Comparison of ENCODE assay signal across 10 cellular contexts in the genomic region with DNA sequence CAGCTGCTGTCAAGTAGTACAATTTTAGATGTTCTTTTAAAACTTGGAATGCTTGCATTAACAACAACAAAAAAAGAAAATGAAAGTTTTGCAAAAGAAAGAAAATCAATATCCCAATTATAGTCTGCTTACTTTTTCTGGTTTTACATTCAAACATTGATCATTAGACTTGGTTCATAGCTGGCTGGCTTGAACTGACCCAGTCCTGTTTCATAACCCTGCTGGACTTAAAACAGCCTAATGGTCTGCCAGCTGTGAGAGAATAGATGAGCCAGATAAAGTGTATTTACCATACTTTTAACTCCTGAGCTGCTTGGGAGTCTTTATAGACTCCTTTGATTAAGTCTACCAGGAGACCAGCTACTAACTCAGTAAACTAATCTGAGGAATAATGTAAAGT. TPM values are rescaled to one million over a fixed set of nuclear protein-coding genes. Genes with fewer than 3 reads are reported as not detected.
DNase-seq lines count a peak whose midpoint lies in the region; ATAC-seq, FAIRE-seq and TF ChIP-seq lines count a peak whose summit lies in the region.
"Had no signal": no experiment of that assay in that cellular context is flagged by ENCODE, and none has a peak within 500 bp of the region (broad histone marks: within the 10 kb centered on the region; RNA-seq: fewer than 3 reads in every experiment).

No MANE protein-coding gene starts in this region.

- DNase-seq in EL (peak; percentile 28), NCI-H82 (lab: John Stamatoyannopoulos, UW) (peak; percentile 48), pancreas (no peak), GM19238 (ENCODE audit: insufficient read length, low spot score) (no peak), coronary artery (ENCODE audit: low spot score) (no peak), NCI-H774 (lab: John Stamatoyannopoulos, UW) (no peak)
- no peak for DNase-seq in effector memory CD8-positive, alpha-beta T cell
- DNase-seq: central memory CD4-positive, alpha-beta T cell had no signal

- no peak for ATAC-seq in effector memory CD8-positive, alpha-beta T cell (replicated peaks)
- ATAC-seq in pancreas (peak; percentile 63 to 91 (median 84)), HG03520 (IDR thresholded peaks at IDR 0.05; ENCODE audit: unreplicated experiment) (no peak)
- ATAC-seq: activated CD4-positive, CD25-positive, alpha-beta regulatory T cell treated with anti-CD3 and anti-CD28 coated beads, Interleukin-2, amount 50 U/mL, for 24 hours had no signal

- peak overlapping the region; percentile 26 to 71 for H3K4me3 Mint-ChIP-seq in effector memory CD8-positive, alpha-beta T cell

- TF ChIP-seq CTCF in pancreas (IDR thresholded peaks at IDR 0.05): no peak
- TF ChIP-seq CTCF in coronary artery (IDR thresholded peaks at IDR 0.05): no peak

- H3K27me3 ChIP-seq in pancreas: no peaks in the 10 kb centered on the region

- no peak for FAIRE-seq in pancreas (lab: Jason Lieb, UNC)

- peaks cover 46 to 66% of the 10 kb centered on the region in 2 donors for H3K4me1 Mint-ChIP-seq in effector memory CD8-positive, alpha-beta T cell (ENCODE audit: low read depth in 2 of 2)

- H3K4me3 ChIP-seq in pancreas (no peak overlapping the region), coronary artery (no peak overlapping the region)

- H3K27ac ChIP-seq in pancreas (peak overlapping the region in 2 of 4 donors; percentile 8 to 51), coronary artery (no peak overlapping the region)

- H3K27me3 Mint-ChIP-seq in effector memory CD8-positive, alpha-beta T cell: no peaks in the 10 kb centered on the region

- peaks cover 20 to 43% (median 25%) of the 10 kb centered on the region in 3 donors for H3K4me1 ChIP-seq in pancreas

- peak overlapping the region; percentile 42 to 61 for H3K27ac Mint-ChIP-seq in effector memory CD8-positive, alpha-beta T cell

- H3K36me3 ChIP-seq in pancreas: no peaks in the 10 kb centered on the region

- H3K9me3 Mint-ChIP-seq in effector memory CD8-positive, alpha-beta T cell: no peaks in the 10 kb centered on the region

- intact Hi-C loops in pancreas (cut with DNase I): no loop called here

- H3K36me3 Mint-ChIP-seq in effector memory CD8-positive, alpha-beta T cell (ENCODE audit: insufficient read depth): peaks cover 5% of the 10 kb centered on the region

- no peaks in the 10 kb centered on the region for H3K9me3 ChIP-seq in pancreas

RNA-seq across cellular contexts. Expression of a gene that starts 59.2 kb away (rescaled TPM):
- 10 to 100 TPM; 10.6 to 27.5 (median 17.6) TPM for total RNA-seq in pancreas
- polyA plus RNA-seq in pancreas: 10 to 100 TPM; 14.4 to 29.0 TPM

Comparison
In these comparisons a context has a peak if more than half of its experiments do, and no peak if none do; other contexts are left out.
1. DNase-seq: peak in EL (single experiment) and NCI-H82 (single experiment); none in effector memory CD8-positive, alpha-beta T cell (0 of 3), pancreas (0 of 6), GM19238 (single experiment), coronary artery (single experiment) and NCI-H774 (single experiment).
2. ATAC-seq: peak in pancreas (4 of 4); none in effector memory CD8-positive, alpha-beta T cell (single experiment) and HG03520 (single experiment).